Comparison of ENCODE assay signal across 1 cellular context in genomic region chr16:69320731-69321073, GRCh38.
TF ChIP-seq lines count a peak whose summit lies in the region.

No MANE protein-coding gene starts in this region.

TF ChIP-seq in K562, 482 proteins besides CTCF, POLR2A, EP300 and RAD21:
- TF ChIP-seq RBM22 (IDR thresholded peaks at IDR 0.05; ENCODE audit: low read depth, low read length, poor library complexity, severe bottlenecking): peak; percentile 32
- TF ChIP-seq RNF219 (CRISPR knock-in tag; IDR thresholded peaks at IDR 0.05): no peak
